22 cellular contexts compared by ENCODE assay signal in genomic region chr17:71446635-71447034, GRCh38.
"Had no signal": no experiment of that assay in that cellular context is flagged by ENCODE, and none has a peak within 500 bp of the region (broad histone marks: within the 10 kb centered on the region; RNA-seq: fewer than 3 reads in every experiment).

No MANE protein-coding gene starts in this region.

- H3K27ac ChIP-seq: coronary artery, parathyroid adenoma, psoas muscle, right lobe of liver, testis, tibial nerve, upper lobe of right lung, vagina had no signal

- H3K36me3 Mint-ChIP-seq: natural killer cell treated with Interleukin-12 subunit alpha and Interleukin-12 subunit beta and Interleukin-15 and Interleukin-18, amount 100 ng/mL, for 72 hours; stimulated activated naive B cell treated with anti-CD40 and anti-IgM and Interleukin-4, amounts not matched to agents 10 μg/mL and 1 μg/mL and 100 μg/mL, for 72 hours had no signal

- H3K27me3 ChIP-seq: right lobe of liver, testis, tibial nerve, upper lobe of right lung, vagina had no signal

- H3K27me3 Mint-ChIP-seq: natural killer cell treated with Interleukin-12 subunit alpha and Interleukin-12 subunit beta and Interleukin-15 and Interleukin-18, amount 100 ng/mL, for 72 hours; stimulated activated naive B cell treated with anti-CD40 and anti-IgM and Interleukin-4, amounts not matched to agents 10 μg/mL and 1 μg/mL and 100 μg/mL, for 72 hours; stimulated activated naive CD8-positive, alpha-beta T cell treated with anti-CD3 and anti-CD28 coated beads, Interleukin-15, amount 100 ng/mL, for 72 hours had no signal

- H3K4me1 Mint-ChIP-seq: stimulated activated naive B cell treated with anti-CD40 and anti-IgM and Interleukin-4, amounts not matched to agents 10 μg/mL and 1 μg/mL and 100 μg/mL, for 72 hours; stimulated activated naive CD8-positive, alpha-beta T cell treated with anti-CD3 and anti-CD28 coated beads, Interleukin-15, amount 100 ng/mL, for 72 hours had no signal

- H3K4me1 ChIP-seq: parathyroid adenoma, psoas muscle, right lobe of liver, testis, tibial nerve, upper lobe of right lung, vagina had no signal

- H3K79me2 ChIP-seq: parathyroid adenoma had no signal

- ATAC-seq: left colon; left ventricle myocardium superior; natural killer cell treated with Interleukin-12 subunit alpha and Interleukin-12 subunit beta and Interleukin-15 and Interleukin-18, amount 100 ng/mL, for 72 hours; psoas muscle; right lobe of liver; stimulated activated naive B cell treated with anti-CD40 and anti-IgM and Interleukin-4, amounts not matched to agents 10 μg/mL and 1 μg/mL and 100 μg/mL, for 72 hours; stimulated activated naive CD8-positive, alpha-beta T cell treated with anti-CD3 and anti-CD28 coated beads, Interleukin-15, amount 100 ng/mL, for 72 hours; upper lobe of right lung had no signal

- H3K36me3 ChIP-seq: right lobe of liver, tibial nerve, upper lobe of right lung, vagina had no signal

- H3K4me3 ChIP-seq: coronary artery, lung, psoas muscle, right lobe of liver, testis, tibial nerve, upper lobe of right lung, vagina had no signal

- H3K9ac ChIP-seq: parathyroid adenoma had no signal

- H2AFZ ChIP-seq: parathyroid adenoma had no signal

- DNase-seq: effector CD4-positive, alpha-beta T cell; endodermal cell; erythroblast; left colon; left ventricle myocardium superior; mesenchymal stem cell; midbrain; psoas muscle; retina; right lobe of liver; stimulated activated CD4-positive, alpha-beta T cell treated with anti-CD3 and anti-CD28 coated beads, Interleukin-2, amount 100 ng/mL, for 24 hours; stimulated activated CD4-positive, alpha-beta T cell treated with anti-CD3 and anti-CD28 coated beads, Interleukin-4, amount 100 ng/mL, for 4 hours; stimulated activated naive B cell treated with anti-CD40 and anti-IgM and Interleukin-4, amounts not matched to agents 10 μg/mL and 1 μg/mL and 100 μg/mL, for 72 hours; stimulated activated naive CD8-positive, alpha-beta T cell treated with anti-CD3 and anti-CD28 coated beads, Interleukin-15, amount 100 ng/mL, for 72 hours; testis; upper lobe of right lung had no signal

- H3K9me3 ChIP-seq: psoas muscle, right lobe of liver, testis, tibial nerve, upper lobe of right lung, vagina had no signal

- H3K4me3 Mint-ChIP-seq: endodermal cell; natural killer cell treated with Interleukin-12 subunit alpha and Interleukin-12 subunit beta and Interleukin-15 and Interleukin-18, amount 100 ng/mL, for 72 hours; stimulated activated naive B cell treated with anti-CD40 and anti-IgM and Interleukin-4, amounts not matched to agents 10 μg/mL and 1 μg/mL and 100 μg/mL, for 72 hours; stimulated activated naive CD8-positive, alpha-beta T cell treated with anti-CD3 and anti-CD28 coated beads, Interleukin-15, amount 100 ng/mL, for 72 hours had no signal

- H3K27ac Mint-ChIP-seq: endodermal cell; natural killer cell treated with Interleukin-12 subunit alpha and Interleukin-12 subunit beta and Interleukin-15 and Interleukin-18, amount 100 ng/mL, for 72 hours; stimulated activated naive B cell treated with anti-CD40 and anti-IgM and Interleukin-4, amounts not matched to agents 10 μg/mL and 1 μg/mL and 100 μg/mL, for 72 hours; stimulated activated naive CD8-positive, alpha-beta T cell treated with anti-CD3 and anti-CD28 coated beads, Interleukin-15, amount 100 ng/mL, for 72 hours had no signal
